10 cellular contexts compared by ENCODE assay signal in the genomic region with DNA sequence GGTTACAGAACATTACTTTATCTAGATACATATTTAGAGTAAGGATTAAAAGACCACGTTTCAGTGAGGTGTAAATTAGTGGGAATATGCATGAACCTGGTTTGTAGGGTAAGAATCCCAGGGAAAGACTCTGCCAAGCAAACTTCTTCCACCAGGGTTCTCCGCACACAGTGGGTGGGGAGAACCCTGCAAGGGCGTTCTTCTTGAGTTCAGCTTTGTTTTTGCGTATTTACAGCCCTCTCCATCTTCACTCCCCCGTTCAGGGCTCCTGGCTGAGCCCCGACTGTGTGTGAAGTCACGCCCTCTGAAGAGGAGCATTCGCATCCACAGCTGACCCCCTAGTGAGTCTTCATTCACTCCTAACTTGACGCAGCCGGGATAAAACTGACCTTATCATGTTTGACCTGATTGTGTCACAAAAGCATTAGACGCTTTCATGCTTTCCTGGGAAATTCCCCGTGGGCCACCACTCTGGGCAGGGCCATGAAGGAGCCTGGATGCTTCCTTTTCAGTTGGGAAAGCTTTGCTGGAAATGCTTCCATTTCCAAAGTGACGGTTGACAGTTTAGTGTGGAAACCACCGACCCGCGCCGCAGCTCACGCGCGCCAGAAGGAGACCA. TPM values are rescaled to one million over a fixed set of nuclear protein-coding genes. Genes with fewer than 3 reads are reported as not detected.
DNase-seq lines count a peak whose midpoint lies in the region; ATAC-seq and TF ChIP-seq lines count a peak whose summit lies in the region.
"Had no signal": no experiment of that assay in that cellular context is flagged by ENCODE, and none has a peak within 500 bp of the region (broad histone marks: within the 10 kb centered on the region; RNA-seq: fewer than 3 reads in every experiment).

No MANE protein-coding gene starts in this region.

- in situ Hi-C loops in HAP-1 (cut with MboI; ENCODE audit: low sequenced_read_pairs), result no loop called here

- no peak for TF ChIP-seq EP300 in gastroesophageal sphincter (IDR thresholded peaks at IDR 0.05)

- intact Hi-C loops in CD8-positive, alpha-beta T cell (cut with DNase I, micrococcal nuclease), result no loop called here

- POLR2A ChIA-PET in CD8-positive, alpha-beta T cell (lab: Charles Lee), result no interaction called here

- H3K27ac ChIP-seq in CD8-positive, alpha-beta T cell (ENCODE audit: low read depth, low read length), result no peak overlapping the region
- H3K27ac ChIP-seq in gastroesophageal sphincter, result no peak overlapping the region

- peaks cover 3% of the 10 kb centered on the region for H3K36me3 ChIP-seq in CD8-positive, alpha-beta T cell (ENCODE audit: insufficient read depth, low read length)
- peaks cover 0 to 20% of the 10 kb centered on the region in 2 donors for H3K36me3 ChIP-seq in gastroesophageal sphincter
- H3K36me3 ChIP-seq in neuron (ENCODE audit: insufficient read depth, low read length), result no peaks in the 10 kb centered on the region
- H3K36me3 ChIP-seq in HAP-1 (replicated peaks), result no peaks in the 10 kb centered on the region

- no peaks in the 10 kb centered on the region for H3K9me3 Mint-ChIP-seq in CD8-positive, alpha-beta T cell
- H3K9me3 Mint-ChIP-seq: activated CD4-positive, alpha-beta T cell treated with anti-CD3 and anti-CD28 coated beads, Interleukin-2, amount 10 ng/mL, durations not matched to agents 7 days and 5 days had no signal

- H3K4me1 ChIP-seq in CD8-positive, alpha-beta T cell (ENCODE audit: insufficient read depth, low read length), result peaks cover 14% of the 10 kb centered on the region
- peaks cover 4 to 35% (median 12%) of the 10 kb centered on the region in 3 donors for H3K4me1 ChIP-seq in gastroesophageal sphincter
- peaks cover 21% of the 10 kb centered on the region for H3K4me1 ChIP-seq in neuron (ENCODE audit: insufficient read depth, low read length)
- no peaks in the 10 kb centered on the region for H3K4me1 ChIP-seq in HAP-1

- H3K4me3 ChIP-seq in CD8-positive, alpha-beta T cell (ENCODE audit: low read depth, low read length), result no peak overlapping the region
- H3K4me3 ChIP-seq in gastroesophageal sphincter, result peak overlapping the region in 1 of 2 donors; percentile 55
- H3K4me3 ChIP-seq in neuron (ENCODE audit: low read length), result peak overlapping the region; percentile 39
- H3K4me3 ChIP-seq in HAP-1, result no peak overlapping the region

- H3K27me3 ChIP-seq in CD8-positive, alpha-beta T cell (ENCODE audit: insufficient read depth, low read length), result peaks cover 15% of the 10 kb centered on the region
- H3K27me3 ChIP-seq in gastroesophageal sphincter (peaks cover 53% of the 10 kb centered on the region), neuron (ENCODE audit: insufficient read depth, low read length) (peaks cover 9% of the 10 kb centered on the region), HAP-1 (ENCODE audit: low read depth) (peaks cover 31% of the 10 kb centered on the region)

- H3K4me1 Mint-ChIP-seq in CD8-positive, alpha-beta T cell (ENCODE audit: low read depth), result peaks cover 10% of the 10 kb centered on the region
- peaks cover 12% of the 10 kb centered on the region for H3K4me1 Mint-ChIP-seq in T-helper 17 cell

- peak overlapping the region; percentile 71 for H3K4me3 Mint-ChIP-seq in CD8-positive, alpha-beta T cell
- no peak overlapping the region for H3K4me3 Mint-ChIP-seq in T-helper 17 cell
- H3K4me3 Mint-ChIP-seq: activated CD4-positive, alpha-beta T cell treated with anti-CD3 and anti-CD28 coated beads, Interleukin-2, amount 10 ng/mL, durations not matched to agents 7 days and 5 days had no signal

- H3K27me3 Mint-ChIP-seq in CD8-positive, alpha-beta T cell (ENCODE audit: low read depth), result peaks cover 12% of the 10 kb centered on the region
- peaks cover 33% of the 10 kb centered on the region for H3K27me3 Mint-ChIP-seq in T-helper 17 cell

- H2AFZ ChIP-seq in neuron (ENCODE audit: low read depth, low read length), result peak overlapping the region; percentile 19

- TF ChIP-seq POLR2A in gastroesophageal sphincter (IDR thresholded peaks at IDR 0.05), result no peak

- no peaks in the 10 kb centered on the region for H3K9me3 ChIP-seq in CD8-positive, alpha-beta T cell (ENCODE audit: low read length)
- H3K9me3 ChIP-seq in gastroesophageal sphincter, result no peaks in the 10 kb centered on the region
- no peaks in the 10 kb centered on the region for H3K9me3 ChIP-seq in neuron (ENCODE audit: low read length)
- no peaks in the 10 kb centered on the region for H3K9me3 ChIP-seq in T-helper 17 cell (ENCODE audit: control insufficient read depth, low read length, poor library complexity, severe bottlenecking)
- no peaks in the 10 kb centered on the region for H3K9me3 ChIP-seq in HAP-1

- WGBS in gastroesophageal sphincter (ENCODE audit: low coverage in 1 of 2), 2 donors, result 37 to 38% methylated on average over 5 to 16 of the region's 20 CpGs

- TF ChIP-seq CTCF in CD8-positive, alpha-beta T cell (IDR thresholded peaks at IDR 0.05), result no peak
- TF ChIP-seq CTCF in gastroesophageal sphincter (IDR thresholded peaks at IDR 0.05), result no peak

- H3K27ac Mint-ChIP-seq in CD8-positive, alpha-beta T cell, result no peak overlapping the region
- H3K27ac Mint-ChIP-seq in T-helper 17 cell, result no peak overlapping the region
- H3K27ac Mint-ChIP-seq: activated CD4-positive, alpha-beta T cell treated with anti-CD3 and anti-CD28 coated beads, Interleukin-2, amount 10 ng/mL, durations not matched to agents 7 days and 5 days had no signal

- no peak for ATAC-seq in CD8-positive, alpha-beta T cell
- ATAC-seq in gastroesophageal sphincter (peak; percentile 26), HG03175 (IDR thresholded peaks at IDR 0.05; ENCODE audit: unreplicated experiment) (no peak), T-helper 17 cell (no peak)

- peaks cover 6% of the 10 kb centered on the region for H3K36me3 Mint-ChIP-seq in CD8-positive, alpha-beta T cell
- peaks cover 5% of the 10 kb centered on the region for H3K36me3 Mint-ChIP-seq in T-helper 17 cell (ENCODE audit: low read depth)

- CTCF ChIA-PET in CD8-positive, alpha-beta T cell (lab: Charles Lee), result interaction anchor here (0.9 to 1.4 kb wide), 3 partner anchors 40 to 371 kb away, joined by 3 to 4 read pairs (median 3); no protein-coding TSS in a partner anchor

- no peak for DNase-seq in CD8-positive, alpha-beta T cell
- DNase-seq in NCI-H69 (lab: John Stamatoyannopoulos, UW) (peak; percentile 19), mesenteric fat pad (ENCODE audit: low spot score) (no peak), T-helper 17 cell (no peak), HAP-1 (ENCODE audit: low spot score in 2 of 2) (no peak)
- DNase-seq: activated CD4-positive, alpha-beta T cell treated with anti-CD3 and anti-CD28 coated beads, Interleukin-2, amount 10 ng/mL, durations not matched to agents 7 days and 5 days; central memory CD4-positive, alpha-beta T cell had no signal

RNA-seq across cellular contexts. Expression of gene ALKAL2, which starts 1.0 kb away (rescaled TPM):
- total RNA-seq in CD8-positive, alpha-beta T cell, result under 1 TPM in 1 of 2 experiments, not detected in 1; 0.22 TPM
- total RNA-seq in gastroesophageal sphincter (10 to 100 TPM in 1 of 4 donors, under 1 TPM in 2, not detected in 1; 0.30 to 15.9 (median 0.89) TPM), mesenteric fat pad (5.7 TPM), T-helper 17 cell (1 to 10 TPM in 1 of 2 donors, not detected in 1; 1.0 TPM)
- total RNA-seq: activated CD4-positive, alpha-beta T cell treated with anti-CD3 and anti-CD28 coated beads, Interleukin-2, amount 10 ng/mL, durations not matched to agents 7 days and 5 days had no signal

RNA-seq across cellular contexts. Expression of gene ACP1, which starts 22.1 kb away (rescaled TPM):
- total RNA-seq in CD8-positive, alpha-beta T cell, result 100 to 1,000 TPM in 1 of 2 experiments, 10 to 100 TPM in 1; 94.1 to 103 TPM
- total RNA-seq in gastroesophageal sphincter, result 100 to 1,000 TPM in 1 of 4 donors, 10 to 100 TPM in 3; 79.5 to 115 (median 82.0) TPM
- 51.3 TPM for total RNA-seq in mesenteric fat pad
- total RNA-seq in T-helper 17 cell, result 10 to 100 TPM; 71.2 to 87.2 TPM

RNA-seq across cellular contexts. Expression of gene SH3YL1, which starts 23.1 kb away (rescaled TPM):
- total RNA-seq in CD8-positive, alpha-beta T cell, result 10 to 100 TPM; 60.6 to 61.6 TPM
- total RNA-seq in gastroesophageal sphincter (10 to 100 TPM; 14.9 to 31.4 (median 26.7) TPM), mesenteric fat pad (16.7 TPM), T-helper 17 cell (10 to 100 TPM; 35.4 to 53.3 TPM)
